Comparison of ENCODE assay signal across 11 cellular contexts in the genomic region with DNA sequence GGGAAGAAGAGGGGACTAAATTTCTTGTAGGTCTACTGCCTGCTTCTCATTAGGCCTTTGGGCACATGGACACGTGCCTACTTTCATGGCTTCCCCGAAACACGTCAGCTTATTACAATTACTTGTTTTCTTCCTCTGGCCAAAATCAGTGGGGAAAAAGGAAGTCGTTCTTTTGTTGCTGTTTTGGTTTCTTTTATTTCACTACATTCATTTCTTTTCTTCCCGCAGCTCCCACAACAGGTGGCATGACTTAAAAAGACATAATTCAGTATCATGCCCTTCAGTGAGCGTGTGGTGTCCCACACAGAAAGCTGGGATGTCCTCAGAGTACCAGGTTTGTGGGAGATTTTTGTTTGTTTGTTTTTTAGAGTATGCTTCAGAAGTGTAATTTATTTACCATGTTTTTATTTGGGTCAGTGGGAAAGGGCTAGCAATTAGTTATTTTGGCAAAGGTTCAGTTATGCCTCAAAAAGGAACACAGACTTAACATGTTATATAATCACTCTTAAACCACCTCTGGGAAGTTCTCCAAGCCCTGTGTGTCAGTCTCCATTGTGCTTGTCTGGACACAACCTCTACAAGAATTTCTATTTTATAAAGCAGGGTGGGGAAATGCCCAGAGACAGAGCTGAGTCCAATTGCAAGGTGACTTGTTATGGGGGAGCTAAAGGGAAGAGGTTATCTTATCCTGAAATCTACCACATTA. TPM values are rescaled to one million over a fixed set of nuclear protein-coding genes. Genes with fewer than 3 reads are reported as not detected.
A peak's percentile ranks its signal among the peaks of the same experiment; 100 is the strongest.
DNase-seq lines count a peak whose midpoint lies in the region; ATAC-seq and TF ChIP-seq lines count a peak whose summit lies in the region.
"Had no signal": no experiment of that assay in that cellular context is flagged by ENCODE, and none has a peak within 500 bp of the region (broad histone marks: within the 10 kb centered on the region; RNA-seq: fewer than 3 reads in every experiment).

No MANE protein-coding gene starts in this region.

- intact Hi-C loops in Right ventricle myocardium inferior (cut with DNase I): loop anchor here (2.0 to 5.0 kb wide), 2 partner anchors 14 to 45 kb away; a partner anchor contains a TSS
- intact Hi-C loops in cardiac septum (cut with DNase I): no loop called here

- H3K27ac ChIP-seq in cingulate gyrus (ENCODE audit: low read depth, low read length): peak overlapping the region; percentile 24

- ATAC-seq in Right ventricle myocardium inferior (peak; percentile 45), GM21447 (IDR thresholded peaks at IDR 0.05; ENCODE audit: unreplicated experiment) (no peak)

- no peak for DNase-seq in Right ventricle myocardium inferior (ENCODE audit: missing footprints)
- no peak for DNase-seq in cardiac septum (ENCODE audit: low spot score)
- peak; percentile 29 for DNase-seq in left kidney (ENCODE audit: low read depth, low spot score)
- no peak for DNase-seq in inferior parietal cortex (ENCODE audit: extremely low spot score)
- DNase-seq in erythroblast (lab: John Stamatoyannopoulos, UW): no peak
- DNase-seq in effector CD8-positive, alpha-beta T cell (lab: John Stamatoyannopoulos, UW): no peak
- DNase-seq: activated naive CD8-positive, alpha-beta T cell treated with anti-CD3 and anti-CD28 coated beads for 36 hours; CD4-positive, alpha-beta T cell; NCI-H2171 treated with DMSO at 0.1 percent for 48 hours had no signal

- no peak for TF ChIP-seq POLR2A in erythroblast (IDR thresholded peaks at IDR 0.05; ENCODE audit: low read length)

RNA-seq across cellular contexts. Expression of a gene that starts 44.2 kb away (rescaled TPM):
- total RNA-seq in Right ventricle myocardium inferior (37.0 TPM), cardiac septum (50.9 TPM)
